ENCODE assay signal across 17 cellular contexts in genomic region chr17:72984145-72984924, GRCh38.
A peak's percentile ranks its signal among the peaks of the same experiment; 100 is the strongest.
DNase-seq lines count a peak whose midpoint lies in the region; ATAC-seq and TF ChIP-seq lines count a peak whose summit lies in the region.
"Had no signal": no experiment of that assay in that cellular context is flagged by ENCODE, and none has a peak within 500 bp of the region (broad histone marks: within the 10 kb centered on the region; RNA-seq: fewer than 3 reads in every experiment).

No MANE protein-coding gene starts in this region.

- no TSS peak for BruUV-seq in IMR-90 (replicated peaks; lab: Mats Ljungman, UMichigan)

- no peak overlapping the region for H4K5ac ChIP-seq in IMR-90 (ENCODE audit: low read depth, low read length)

- H3K36me3 ChIP-seq in BJ (ENCODE audit: control insufficient read depth, insufficient read depth, low read length) (no peaks in the 10 kb centered on the region), IMR-90 (ENCODE audit: control insufficient read depth, insufficient read depth, low read length) (no peaks in the 10 kb centered on the region), brain microvascular endothelial cell (replicated peaks) (no peaks in the 10 kb centered on the region), mesenchymal stem cell (ENCODE audit: control insufficient read depth in 1 of 2, insufficient read depth in 2 of 2, low read depth in 1 of 2, low read length in 2 of 2) (no peaks in the 10 kb centered on the region), left lung (no peaks in the 10 kb centered on the region)
- H3K36me3 ChIP-seq: esophagus muscularis mucosa, spleen had no signal

- H4K8ac ChIP-seq in IMR-90 (ENCODE audit: low read depth in 2 of 2, low read length in 2 of 2), result peak overlapping the region in 1 of 2 experiments; percentile 32; a peak in 1 of 4 replicates
- H4K8ac ChIP-seq in mesenchymal stem cell (ENCODE audit: low read length), result no peak overlapping the region

- H3K4me1 ChIP-seq in IMR-90 (ENCODE audit: control insufficient read depth, insufficient read depth, low read length) (peaks cover 15% of the 10 kb centered on the region), mesenchymal stem cell (ENCODE audit: control insufficient read depth, insufficient read depth, low read depth, low read length) (peaks cover 8% of the 10 kb centered on the region), left lung (peaks cover 0 to 22% of the 10 kb centered on the region in 2 donors)

- H3K9me3 ChIP-seq in IMR-90 (ENCODE audit: control insufficient read depth, insufficient read depth, low read length), result no peaks in the 10 kb centered on the region
- H3K9me3 ChIP-seq in mesenchymal stem cell (ENCODE audit: control insufficient read depth, low read length), result no peaks in the 10 kb centered on the region
- H3K9me3 ChIP-seq in left lung, result no peaks in the 10 kb centered on the region
- H3K9me3 ChIP-seq: esophagus muscularis mucosa, spleen had no signal

- in situ Hi-C loops in IMR-90 (cut with MboI; ENCODE audit: low sequenced_read_pairs) (loop anchor here (25.0 kb wide), 1 partner anchor 422 kb away; no protein-coding TSS in a partner anchor), brain microvascular endothelial cell (cut with HindIII; ENCODE audit: low pct_ligation_motif_present, low sequenced_read_pairs) (loop anchor here (25.0 kb wide), 1 partner anchor 203 kb away; the partner anchor contains the start of gene COG1)

- H2BK15ac ChIP-seq in IMR-90 (ENCODE audit: low read depth, low read length), result peak overlapping the region; percentile 15; the same call in 1 of the 3 replicates
- peak overlapping the region; percentile 60 for H2BK15ac ChIP-seq in mesenchymal stem cell (ENCODE audit: low read depth, poor library complexity, severe bottlenecking)

- no peaks in the 10 kb centered on the region for H3K27me3 ChIP-seq in BJ (ENCODE audit: control insufficient read depth, insufficient read depth, low read length)
- H3K27me3 ChIP-seq in IMR-90 (ENCODE audit: control insufficient read depth, insufficient read depth, low read length), result no peaks in the 10 kb centered on the region
- H3K27me3 ChIP-seq in brain microvascular endothelial cell (replicated peaks), result no peaks in the 10 kb centered on the region
- H3K27me3 ChIP-seq in mesenchymal stem cell (ENCODE audit: control insufficient read depth in 1 of 2, insufficient read depth in 1 of 2, low read length in 2 of 2), result no peaks in the 10 kb centered on the region
- H3K27me3 ChIP-seq in left lung, result no peaks in the 10 kb centered on the region
- H3K27me3 ChIP-seq: esophagus muscularis mucosa, spleen had no signal

- H2BK20ac ChIP-seq in IMR-90 (ENCODE audit: low read depth, low read length), result peak overlapping the region; percentile 63

- peaks cover 4% of the 10 kb centered on the region for H3K9me1 ChIP-seq in IMR-90 (ENCODE audit: insufficient read depth, low read length)

- H3K23ac ChIP-seq in IMR-90 (ENCODE audit: low read depth, low read length) (no peak overlapping the region), mesenchymal stem cell (ENCODE audit: low read length in 2 of 2) (no peak overlapping the region)

- intact Hi-C loops in IMR-90 (cut with micrococcal nuclease), result no loop called here
- intact Hi-C loops in left lung (cut with DNase I), result loop anchor here in 1 of 2 donors (10.0 kb wide), 1 partner anchor 180 kb away; the partner anchor contains the start of gene SSTR2

- no peak for TF ChIP-seq RAD21 in IMR-90 (IDR thresholded peaks at IDR 0.05; ENCODE audit: low read length)

- no peak for TF ChIP-seq POLR2A in IMR-90 (IDR thresholded peaks at IDR 0.05; ENCODE audit: low read depth, low read length)

- peaks cover 0 to 9% of the 10 kb centered on the region in 2 experiments; a peak in 2 of 4 replicates for H3K79me1 ChIP-seq in IMR-90 (ENCODE audit: low read depth in 1 of 2, low read length in 2 of 2)
- H3K79me1 ChIP-seq in mesenchymal stem cell (replicated peaks; ENCODE audit: low read length, poor library complexity, severe bottlenecking), result peaks cover 11% of the 10 kb centered on the region

- H3K56ac ChIP-seq in IMR-90 (ENCODE audit: extremely low read depth, insufficient read depth, low read length), result no peak overlapping the region

- peak overlapping the region in 1 of 2 experiments; percentile 54 for H2BK12ac ChIP-seq in mesenchymal stem cell (ENCODE audit: low read length in 2 of 2)

- H3K4ac ChIP-seq in IMR-90 (ENCODE audit: low read depth, low read length), result peak overlapping the region; percentile 54
- no peak overlapping the region for H3K4ac ChIP-seq in mesenchymal stem cell (ENCODE audit: low read depth in 1 of 2, low read length in 2 of 2)

- dilution Hi-C loops in IMR-90 (cut with HindIII; ENCODE audit: low sequenced_read_pairs, unreplicated experiment), result no loop called here

- H2AK9ac ChIP-seq in IMR-90 (replicated peaks; ENCODE audit: low read depth, low read length, poor library complexity), result no peak overlapping the region

- no peak overlapping the region for H2BK5ac ChIP-seq in IMR-90 (ENCODE audit: low read depth, low read length, poor library complexity, severe bottlenecking)
- no peak overlapping the region for H2BK5ac ChIP-seq in mesenchymal stem cell (ENCODE audit: low read depth, low read length, poor library complexity, severe bottlenecking)

- CTCF ChIA-PET in BJ (lab: Yijun Ruan, JAX) (interaction anchor here (1.0 to 3.8 kb wide), 5 partner anchors 11 to 198 kb away, joined by 3 to 62 read pairs (median 3); no protein-coding TSS in a partner anchor), IMR-90 (lab: Yijun Ruan, JAX) (interaction anchor here (0.8 to 1.6 kb wide), 3 partner anchors 172 to 259 kb away, joined by 3 read pairs; no protein-coding TSS in a partner anchor)

- 69% methylated on average over 3 of the region's 9 CpGs; no CpG with 5 or more reads in 1 of the 2 experiments for WGBS in IMR-90 (ENCODE audit: extremely low coverage in 2 of 2, insufficient read length in 1 of 2), 2 experiments
- whole genome bisulfite sequencing in mesenchymal stem cell, result 37% methylated on average over 8 of the region's 9 CpGs

- peak overlapping the region; percentile 74; the same call in 1 of the 2 replicates for H2BK120ac ChIP-seq in IMR-90 (ENCODE audit: low read depth, low read length)
- no peak overlapping the region for H2BK120ac ChIP-seq in mesenchymal stem cell (ENCODE audit: low read depth, low read length)

- POLR2A ChIA-PET in BJ (lab: Charles Lee), result no interaction called here
- POLR2A ChIA-PET in IMR-90 (lab: Charles Lee; ENCODE audit: unreplicated experiment), result no interaction called here

- no peaks in the 10 kb centered on the region for H4K20me1 ChIP-seq in IMR-90 (ENCODE audit: insufficient read depth, low read length)

- H3K4me2 ChIP-seq in IMR-90 (ENCODE audit: low read depth, low read length) (no peak overlapping the region), mesenchymal stem cell (ENCODE audit: low read length, poor library complexity, severe bottlenecking) (no peak overlapping the region)

- H3K14ac ChIP-seq in IMR-90 (replicated peaks; ENCODE audit: low read depth, low read length), result peak overlapping the region; percentile 57
- H3K14ac ChIP-seq in mesenchymal stem cell (ENCODE audit: low read length in 2 of 2), result no peak overlapping the region

- peak overlapping the region; percentile 56 for H2AK5ac ChIP-seq in IMR-90 (ENCODE audit: low read depth, low read length)
- H2AK5ac ChIP-seq in mesenchymal stem cell (ENCODE audit: low read length, severe bottlenecking), result peak overlapping the region; percentile 44

- DNase-seq in BJ (ENCODE audit: low read depth) (peak; percentile 51), IMR-90 (peak; percentile 98), brain microvascular endothelial cell (peak; percentile 91), mesenchymal stem cell (peak; percentile 85), DMS79 (lab: John Stamatoyannopoulos, UW) (no peak), left lung (no peak)
- DNase-seq in central memory CD4-positive, alpha-beta T cell, result no peak
- DNase-seq: activated CD4-positive, alpha-beta T cell treated with anti-CD3 and anti-CD28 coated beads for 48 hours; CD4-positive, CD25-positive, alpha-beta regulatory T cell; KBM-7; kidney; NCI-H2081 treated with DMSO at 0.1 percent for 48 hours; NK-92 treated with Interleukin-12 subunit alpha and Interleukin-12 subunit beta, amount 100 ng/mL, for 24 hours; spleen; T-helper 1 cell had no signal

- ATAC-seq in IMR-90 (ENCODE audit: low read depth), result peak; percentile 57
- ATAC-seq in left lung, result no peak
- ATAC-seq in GM19324 (IDR thresholded peaks at IDR 0.05; ENCODE audit: low FRiP score, unreplicated experiment), result no peak

- peak overlapping the region; percentile 54 for H2AFZ ChIP-seq in IMR-90 (replicated peaks; ENCODE audit: low read length, poor library complexity)
- H2AFZ ChIP-seq in mesenchymal stem cell (ENCODE audit: low read depth, low read length), result no peak overlapping the region

- H3K9ac ChIP-seq in IMR-90 (ENCODE audit: low read depth, low read length) (no peak overlapping the region), mesenchymal stem cell (ENCODE audit: low read length) (no peak overlapping the region)

- H3K18ac ChIP-seq in IMR-90 (ENCODE audit: low read depth, low read length), result no peak overlapping the region
- no peak overlapping the region for H3K18ac ChIP-seq in mesenchymal stem cell (ENCODE audit: low read depth in 1 of 2, low read length in 2 of 2)

- no peak overlapping the region for H3K4me3 ChIP-seq in BJ (ENCODE audit: low read depth, low read length)
- H3K4me3 ChIP-seq in IMR-90 (ENCODE audit: insufficient read depth, low read depth, low read length), result no peak overlapping the region
- no peak overlapping the region for H3K4me3 ChIP-seq in brain microvascular endothelial cell (ENCODE audit: low read depth, low read length)
- H3K4me3 ChIP-seq in mesenchymal stem cell (ENCODE audit: insufficient read depth in 1 of 2, low read depth in 1 of 2, low read length in 2 of 2), result no peak overlapping the region
- no peak overlapping the region for H3K4me3 ChIP-seq in left lung
- H3K4me3 ChIP-seq: esophagus muscularis mucosa, spleen had no signal

- H4K91ac ChIP-seq in IMR-90 (ENCODE audit: insufficient read depth, low read depth, low read length), result peak overlapping the region; percentile 13; the same call in 1 of the 2 replicates
- H4K91ac ChIP-seq in mesenchymal stem cell (ENCODE audit: low read length), result no peak overlapping the region

- TF ChIP-seq CTCF in BJ (IDR thresholded peaks at IDR 0.05; ENCODE audit: insufficient read depth, low read depth, low read length) (no peak), IMR-90 (conservative IDR thresholded peaks at IDR 0.05; ENCODE audit: low read depth, low read length) (no peak), brain microvascular endothelial cell (IDR thresholded peaks at IDR 0.05; ENCODE audit: low read depth, low read length, missing control alignments) (no peak), left lung (IDR thresholded peaks at IDR 0.05) (no peak)

- H3K27ac ChIP-seq in IMR-90 (ENCODE audit: insufficient read depth, low read length), result peak overlapping the region; percentile 55; the same call in 1 of the 2 replicates
- peak overlapping the region; percentile 75 for H3K27ac ChIP-seq in brain microvascular endothelial cell
- H3K27ac ChIP-seq in mesenchymal stem cell (ENCODE audit: low read length, poor library complexity, severe bottlenecking), result peak overlapping the region; percentile 50
- no peak overlapping the region for H3K27ac ChIP-seq in left lung
- H3K27ac ChIP-seq: esophagus muscularis mucosa, spleen had no signal

Comparison
In these comparisons a context has a peak if more than half of its experiments do, and no peak if none do; other contexts are left out.
1. DNase-seq: peak in BJ (single experiment), IMR-90 (single experiment), brain microvascular endothelial cell (single experiment) and mesenchymal stem cell (single experiment); none in DMS79 (single experiment), central memory CD4-positive, alpha-beta T cell (single experiment) and left lung (0 of 2).
2. H3K27ac ChIP-seq: peak in IMR-90 (single experiment), brain microvascular endothelial cell (single experiment) and mesenchymal stem cell (single experiment); none in left lung (0 of 2).